ENCODE assay signal across 8 cellular contexts in genomic region chr5:134005415-134006118, GRCh38. TPM values are rescaled to one million over a fixed set of nuclear protein-coding genes. Genes with fewer than 3 reads are reported as not detected.
DNase-seq lines count a peak whose midpoint lies in the region; ATAC-seq and TF ChIP-seq lines count a peak whose summit lies in the region.

No MANE protein-coding gene starts in this region.

- peak overlapping the region; percentile 66 for H3K4me3 ChIP-seq in CD8-positive, alpha-beta memory T cell (ENCODE audit: low read length)
- H3K4me3 ChIP-seq in adrenal gland: peak overlapping the region; percentile 41 to 100 (median 56)
- H3K4me3 ChIP-seq in iPS-18c (ENCODE audit: insufficient read depth, low read depth, low read length): peak overlapping the region; percentile 95
- H3K4me3 ChIP-seq in spleen: peak overlapping the region; percentile 42 to 94 (median 90)

- DNase-seq in CD8-positive, alpha-beta memory T cell: peak in 1 of 5 donors; percentile 49
- peak; percentile 29 to 77 (median 48) for DNase-seq in adrenal gland
- peak; percentile 86 for DNase-seq in spleen
- no peak for DNase-seq in epidermal melanocyte (ENCODE audit: insufficient read length, low spot score)

- peaks cover 5% of the 10 kb centered on the region for H3K36me3 ChIP-seq in CD8-positive, alpha-beta memory T cell (ENCODE audit: insufficient read depth, low read length)
- H3K36me3 ChIP-seq in adrenal gland (replicated peaks in 1 of 2): peaks cover 0 to 7% of the 10 kb centered on the region in 2 donors
- peaks cover 0 to 14% (median 2%) of the 10 kb centered on the region in 6 donors for H3K36me3 ChIP-seq in spleen

- ATAC-seq in HG02943 (IDR thresholded peaks at IDR 0.05; ENCODE audit: low read depth, unreplicated experiment): peak; percentile 15
- ATAC-seq in HG02623 (IDR thresholded peaks at IDR 0.05; ENCODE audit: unreplicated experiment): no peak
- ATAC-seq in HG03097 (IDR thresholded peaks at IDR 0.05; ENCODE audit: low FRiP score, unreplicated experiment): no peak

- CTCF ChIA-PET in CD8-positive, alpha-beta memory T cell (lab: Charles Lee): interaction anchor here (2.0 kb wide), 1 partner anchor 34 kb away, joined by 12 read pairs; no protein-coding TSS in a partner anchor

- WGBS in adrenal gland, 4 donors: 18 to 25% (median 23%) methylated on average over 21 to 41 of the region's 41 CpGs
- 23 to 27% (median 26%) methylated on average over 41 of the region's 41 CpGs for WGBS in spleen, 5 donors

- POLR2A ChIA-PET in CD8-positive, alpha-beta memory T cell (lab: Charles Lee): interaction anchor here (0.7 to 2.8 kb wide), 8 partner anchors 21 to 733 kb away, joined by 3 to 15 read pairs (median 3); partner anchors contain the start of genes CAMLG, PPP2CA and SKP1

- no peaks in the 10 kb centered on the region for H3K27me3 ChIP-seq in CD8-positive, alpha-beta memory T cell (ENCODE audit: insufficient read depth, low read length, poor library complexity, severe bottlenecking)
- H3K27me3 ChIP-seq in adrenal gland (no peaks in the 10 kb centered on the region), spleen (replicated peaks in 1 of 7) (no peaks in the 10 kb centered on the region)

- intact Hi-C loops in adrenal gland (cut with DNase I) (no loop called here), spleen (cut with DNase I; ENCODE audit: low total_unique reads) (no loop called here)

- peaks cover 32 to 43% (median 40%) of the 10 kb centered on the region in 3 donors for H3K4me1 Mint-ChIP-seq in CD8-positive, alpha-beta memory T cell

- H3K27ac ChIP-seq in CD8-positive, alpha-beta memory T cell (ENCODE audit: low read depth, low read length): peak overlapping the region; percentile 94
- H3K27ac ChIP-seq in adrenal gland: peak overlapping the region; percentile 97 to 100 (median 99)
- peak overlapping the region; percentile 94 to 99 (median 97) for H3K27ac ChIP-seq in spleen

- peaks cover 33% of the 10 kb centered on the region for H3K4me1 ChIP-seq in CD8-positive, alpha-beta memory T cell (ENCODE audit: insufficient read depth, low read length)
- H3K4me1 ChIP-seq in adrenal gland (replicated peaks in 1 of 2): peaks cover 17 to 36% of the 10 kb centered on the region in 2 donors
- H3K4me1 ChIP-seq in spleen: peaks cover 23 to 50% (median 39%) of the 10 kb centered on the region in 6 donors

- no peaks in the 10 kb centered on the region for H3K27me3 Mint-ChIP-seq in CD8-positive, alpha-beta memory T cell

- H3K36me3 Mint-ChIP-seq in CD8-positive, alpha-beta memory T cell: peaks cover 0 to 14% (median 1%) of the 10 kb centered on the region in 3 donors

- peak overlapping the region; percentile 91 to 98 (median 96) for H3K27ac Mint-ChIP-seq in CD8-positive, alpha-beta memory T cell

- TF ChIP-seq CTCF in adrenal gland (IDR thresholded peaks at IDR 0.05): no peak
- TF ChIP-seq CTCF in spleen (IDR thresholded peaks at IDR 0.05 in 8 of 11, conservative IDR thresholded peaks at IDR 0.05 in 3 of 11): peak in 1 of 11 experiments; percentile 4

- H3K4me3 Mint-ChIP-seq in CD8-positive, alpha-beta memory T cell: peak overlapping the region; percentile 83 to 96 (median 88)

- no peaks in the 10 kb centered on the region for H3K9me3 ChIP-seq in CD8-positive, alpha-beta memory T cell (ENCODE audit: low read length)
- H3K9me3 ChIP-seq in adrenal gland (replicated peaks in 1 of 3) (no peaks in the 10 kb centered on the region), iPS-18c (ENCODE audit: control insufficient read depth, insufficient read depth, low read length) (no peaks in the 10 kb centered on the region), spleen (no peaks in the 10 kb centered on the region)

- TF ChIP-seq POLR2A in adrenal gland (IDR thresholded peaks at IDR 0.05): no peak
- TF ChIP-seq POLR2A in spleen (IDR thresholded peaks at IDR 0.05): no peak

- no peaks in the 10 kb centered on the region for H3K9me3 Mint-ChIP-seq in CD8-positive, alpha-beta memory T cell

RNA-seq across cellular contexts. Expression of gene VDAC1, which starts 0.8 kb away (rescaled TPM):
- 100 to 1,000 TPM; 409 to 422 TPM for total RNA-seq in CD8-positive, alpha-beta memory T cell
- 92.8 TPM for polyA plus RNA-seq in CD8-positive, alpha-beta memory T cell
- 100 to 1,000 TPM; 101 to 237 (median 136) TPM for total RNA-seq in adrenal gland
- polyA plus RNA-seq in adrenal gland: 100 to 1,000 TPM in 2 of 3 donors, 10 to 100 TPM in 1; 66.0 to 476 (median 121) TPM
- 100 to 1,000 TPM in 1 of 7 donors, 10 to 100 TPM in 6; 69.2 to 100 (median 86.4) TPM for total RNA-seq in spleen
- polyA plus RNA-seq in spleen: 10 to 100 TPM; 53.3 to 84.0 (median 76.2) TPM

RNA-seq across cellular contexts. Expression of gene C5orf15, which starts 37.1 kb away (rescaled TPM):
- 10 to 100 TPM; 21.7 to 21.8 TPM for total RNA-seq in CD8-positive, alpha-beta memory T cell
- 25.4 TPM for polyA plus RNA-seq in CD8-positive, alpha-beta memory T cell
- total RNA-seq in adrenal gland: 10 to 100 TPM; 31.9 to 90.1 (median 53.7) TPM
- polyA plus RNA-seq in adrenal gland: 10 to 100 TPM; 16.7 to 62.6 (median 21.2) TPM
- 10 to 100 TPM; 25.4 to 49.6 (median 28.6) TPM for total RNA-seq in spleen
- 10 to 100 TPM; 28.1 to 28.8 (median 28.4) TPM for polyA plus RNA-seq in spleen
